33 cellular contexts compared by ENCODE assay signal in genomic region chr17:83150369-83151055, GRCh38.
DNase-seq lines count a peak whose midpoint lies in the region; TF ChIP-seq lines count a peak whose summit lies in the region.
"Had no signal": no experiment of that assay in that cellular context is flagged by ENCODE, and none has a peak within 500 bp of the region (broad histone marks: within the 10 kb centered on the region; RNA-seq: fewer than 3 reads in every experiment).

No MANE protein-coding gene starts in this region.

- no peaks in the 10 kb centered on the region for H4K20me1 ChIP-seq in mammary epithelial cell (ENCODE audit: insufficient read depth, low read length)

- no peak overlapping the region for H2BK12ac ChIP-seq in mesenchymal stem cell (ENCODE audit: low read length in 2 of 2)

- in situ Hi-C loops in mammary epithelial cell (cut with MboI; ENCODE audit: low sequenced_read_pairs in 2 of 2): no loop called here

- BruUV-seq in mammary epithelial cell (replicated peaks; lab: Mats Ljungman, UMichigan): no TSS peak

- WGBS in mammary epithelial cell (ENCODE audit: low coverage, missing lambda C conversion rate): 90% methylated on average over 10 of the region's 10 CpGs
- 80% methylated on average over 6 of the region's 10 CpGs for WGBS in mesenchymal stem cell

- no peaks in the 10 kb centered on the region for H3K79me2 ChIP-seq in mammary epithelial cell (ENCODE audit: insufficient read depth, low read length)

- H3K36me3 Mint-ChIP-seq in chondrocyte (ENCODE audit: low read depth) (no peaks in the 10 kb centered on the region), type B pancreatic cell (no peaks in the 10 kb centered on the region)
- H3K36me3 Mint-ChIP-seq: activated naive CD8-positive, alpha-beta T cell treated with anti-CD3 and anti-CD28 coated beads, Interleukin-2, amount 10 ng/mL, durations not matched to agents 7 days and 5 days; naive thymus-derived CD8-positive, alpha-beta T cell; WTC11 had no signal

- TF ChIP-seq POLR2A in breast epithelium (IDR thresholded peaks at IDR 0.05) (no peak), vagina (IDR thresholded peaks at IDR 0.05) (no peak)

- H3K9ac ChIP-seq in mammary epithelial cell (ENCODE audit: insufficient read depth, low read length) (no peak overlapping the region), mesenchymal stem cell (ENCODE audit: low read length) (no peak overlapping the region)
- H3K9ac ChIP-seq: SK-N-SH had no signal

- intact Hi-C loops in breast epithelium (cut with DNase I; ENCODE audit: low total_unique reads): no loop called here
- intact Hi-C loops in mammary epithelial cell (cut with micrococcal nuclease): no loop called here
- intact Hi-C loops in vagina (cut with DNase I): no loop called here

- no peak overlapping the region for H4K8ac ChIP-seq in mesenchymal stem cell (ENCODE audit: low read length)

- no peaks in the 10 kb centered on the region for H3K4me1 ChIP-seq in breast epithelium
- no peaks in the 10 kb centered on the region for H3K4me1 ChIP-seq in mammary epithelial cell (ENCODE audit: insufficient read depth, low read length)
- H3K4me1 ChIP-seq in mesenchymal stem cell (ENCODE audit: control insufficient read depth, insufficient read depth, low read depth, low read length): peaks cover 54% of the 10 kb centered on the region
- H3K4me1 ChIP-seq in vagina: peaks cover 15% of the 10 kb centered on the region
- H3K4me1 ChIP-seq: ascending aorta had no signal

- no peaks in the 10 kb centered on the region for H3K79me1 ChIP-seq in mesenchymal stem cell (replicated peaks; ENCODE audit: low read length, poor library complexity, severe bottlenecking)

- no peak overlapping the region for H3K14ac ChIP-seq in mesenchymal stem cell (ENCODE audit: low read length in 2 of 2)

- H2BK120ac ChIP-seq in mesenchymal stem cell (ENCODE audit: low read depth, low read length): no peak overlapping the region

- no peak overlapping the region for H2AFZ ChIP-seq in mammary epithelial cell (ENCODE audit: low read depth, low read length)
- H2AFZ ChIP-seq in mesenchymal stem cell (ENCODE audit: low read depth, low read length): no peak overlapping the region

- peaks cover 39% of the 10 kb centered on the region for H3K4me1 Mint-ChIP-seq in chondrocyte (ENCODE audit: low read depth)
- peaks cover 21% of the 10 kb centered on the region for H3K4me1 Mint-ChIP-seq in type B pancreatic cell (ENCODE audit: unreplicated experiment)

- H3K27me3 Mint-ChIP-seq in chondrocyte (ENCODE audit: low read depth): no peaks in the 10 kb centered on the region
- peaks cover 12% of the 10 kb centered on the region for H3K27me3 Mint-ChIP-seq in type B pancreatic cell

- no peak overlapping the region for H3K23ac ChIP-seq in mesenchymal stem cell (ENCODE audit: low read length in 2 of 2)

- H3K9me3 ChIP-seq in breast epithelium (no peaks in the 10 kb centered on the region), mammary epithelial cell (replicated peaks; ENCODE audit: insufficient read depth, low read length) (no peaks in the 10 kb centered on the region), mesenchymal stem cell (ENCODE audit: control insufficient read depth, low read length) (no peaks in the 10 kb centered on the region), vagina (no peaks in the 10 kb centered on the region)
- H3K9me3 ChIP-seq: ascending aorta, lower lobe of right lung, SK-N-SH, transverse colon had no signal

- no peak overlapping the region for H4K91ac ChIP-seq in mesenchymal stem cell (ENCODE audit: low read length)

- H3K4me2 ChIP-seq in mammary epithelial cell (ENCODE audit: insufficient read depth, low read depth, low read length) (no peak overlapping the region), mesenchymal stem cell (ENCODE audit: low read length, poor library complexity, severe bottlenecking) (no peak overlapping the region)
- H3K4me2 ChIP-seq: SK-N-SH had no signal

- no peak overlapping the region for H3K18ac ChIP-seq in mesenchymal stem cell (ENCODE audit: low read depth in 1 of 2, low read length in 2 of 2)

- CTCF ChIA-PET in mammary epithelial cell (lab: Charles Lee; ENCODE audit: low non-redundant PET): no interaction called here

- H3K27ac Mint-ChIP-seq in chondrocyte (ENCODE audit: unreplicated experiment): no peak overlapping the region
- peak overlapping the region; percentile 50 for H3K27ac Mint-ChIP-seq in type B pancreatic cell
- H3K27ac Mint-ChIP-seq: activated CD8-positive, alpha-beta memory T cell treated with anti-CD3 and anti-CD28 coated beads, Interleukin-2, amount 10 ng/mL, durations not matched to agents 7 days and 5 days; activated naive CD8-positive, alpha-beta T cell treated with anti-CD3 and anti-CD28 coated beads, Interleukin-2, amount 10 ng/mL, durations not matched to agents 7 days and 5 days; CD4-positive, alpha-beta T cell had no signal

- DNase-seq in breast epithelium (ENCODE audit: low spot score in 2 of 2) (peak; percentile 8 to 27), mammary epithelial cell (no peak), chondrocyte (ENCODE audit: low spot score) (peak; percentile 34), mesenchymal stem cell (no peak), type B pancreatic cell (ENCODE audit: extremely low spot score, unreplicated experiment) (no peak), vagina (ENCODE audit: extremely low spot score in 2 of 2) (no peak), NCI-H1694 (lab: John Stamatoyannopoulos, UW) (no peak), NCI-H146 (lab: John Stamatoyannopoulos, UW) (no peak)
- DNase-seq: activated CD4-positive, alpha-beta T cell treated with anti-CD3 and anti-CD28 coated beads, Interleukin-2, amount 50 U/mL, for 1 hour; activated CD8-positive, alpha-beta memory T cell treated with anti-CD3 and anti-CD28 coated beads, Interleukin-2, amount 10 ng/mL, durations not matched to agents 7 days and 5 days; activated gamma-delta T cell treated with Interleukin-2 at 50 U/mL for 16 hours; activated naive CD8-positive, alpha-beta T cell treated with anti-CD3 and anti-CD28 coated beads, Interleukin-2, amount 10 ng/mL, durations not matched to agents 7 days and 5 days; activated T-cell treated with anti-CD3 and anti-CD28 coated beads, Interleukin-2, amount 50 U/mL, for 4 hours; caudate nucleus; CD4-positive, alpha-beta T cell; dermis blood vessel endothelial cell; kidney glomerular epithelial cell; lower lobe of right lung; MM.1S; naive thymus-derived CD8-positive, alpha-beta T cell; NCI-H2081; NCI-H2227 treated with DMSO at 0.1 percent for 48 hours; NCI-H526 treated with DMSO at 0.1 percent for 48 hours; NK-92 treated with Interleukin-12 subunit alpha and Interleukin-12 subunit beta, amount 100 ng/mL, for 24 hours; occipital lobe; PC-3; stimulated activated CD4-positive, alpha-beta T cell treated with anti-CD3 and anti-CD28 coated beads, Interleukin-2, amount 100 ng/mL, for 24 hours; transverse colon had no signal

- H3K9me3 Mint-ChIP-seq in chondrocyte (ENCODE audit: low read depth) (no peaks in the 10 kb centered on the region), type B pancreatic cell (peaks cover 3% of the 10 kb centered on the region)
- H3K9me3 Mint-ChIP-seq: activated naive CD8-positive, alpha-beta T cell treated with anti-CD3 and anti-CD28 coated beads, Interleukin-2, amount 10 ng/mL, durations not matched to agents 7 days and 5 days; activated T-cell treated with anti-CD3 and anti-CD28 coated beads, Interleukin-2, amount 50 U/mL, for 4 hours; CD4-positive, alpha-beta T cell; naive thymus-derived CD8-positive, alpha-beta T cell had no signal

- H3K27ac ChIP-seq in breast epithelium (no peak overlapping the region), mammary epithelial cell (ENCODE audit: insufficient read depth, low read depth, low read length) (no peak overlapping the region), mesenchymal stem cell (ENCODE audit: low read length, poor library complexity, severe bottlenecking) (peak overlapping the region; percentile 80), vagina (no peak overlapping the region)
- H3K27ac ChIP-seq: ascending aorta, lower lobe of right lung had no signal

- no peak overlapping the region for H3K4me3 ChIP-seq in breast epithelium
- H3K4me3 ChIP-seq in mammary epithelial cell (replicated peaks in 1 of 3; ENCODE audit: insufficient read depth in 1 of 3, low read depth in 2 of 3, low read length in 3 of 3): no peak overlapping the region
- no peak overlapping the region for H3K4me3 ChIP-seq in mesenchymal stem cell (ENCODE audit: insufficient read depth in 1 of 2, low read depth in 1 of 2, low read length in 2 of 2)
- no peak overlapping the region for H3K4me3 ChIP-seq in vagina
- H3K4me3 ChIP-seq: ascending aorta, GM12878, lower lobe of right lung, skin epidermis, transverse colon had no signal

- no peak overlapping the region for H2BK5ac ChIP-seq in mesenchymal stem cell (ENCODE audit: low read depth, low read length, poor library complexity, severe bottlenecking)

- H3K4me3 Mint-ChIP-seq in chondrocyte (ENCODE audit: unreplicated experiment): no peak overlapping the region
- H3K4me3 Mint-ChIP-seq in type B pancreatic cell: no peak overlapping the region
- H3K4me3 Mint-ChIP-seq: activated CD8-positive, alpha-beta memory T cell treated with anti-CD3 and anti-CD28 coated beads, Interleukin-2, amount 10 ng/mL, durations not matched to agents 7 days and 5 days; activated naive CD8-positive, alpha-beta T cell treated with anti-CD3 and anti-CD28 coated beads, Interleukin-2, amount 10 ng/mL, durations not matched to agents 7 days and 5 days; activated T-cell treated with anti-CD3 and anti-CD28 coated beads, Interleukin-2, amount 50 U/mL, for 4 hours; CD4-positive, alpha-beta T cell; naive thymus-derived CD8-positive, alpha-beta T cell; WTC11 had no signal

- no peak overlapping the region for H3K4ac ChIP-seq in mesenchymal stem cell (ENCODE audit: low read depth in 1 of 2, low read length in 2 of 2)

- H3K36me3 ChIP-seq in breast epithelium: no peaks in the 10 kb centered on the region
- no peaks in the 10 kb centered on the region for H3K36me3 ChIP-seq in mammary epithelial cell (ENCODE audit: insufficient read depth, low read length)
- H3K36me3 ChIP-seq in mesenchymal stem cell (ENCODE audit: control insufficient read depth in 1 of 2, insufficient read depth in 2 of 2, low read depth in 1 of 2, low read length in 2 of 2): no peaks in the 10 kb centered on the region
- H3K36me3 ChIP-seq in vagina: no peaks in the 10 kb centered on the region
- H3K36me3 ChIP-seq: ascending aorta, lower lobe of right lung, transverse colon had no signal

- peak overlapping the region; percentile 86 for H2AK5ac ChIP-seq in mesenchymal stem cell (ENCODE audit: low read length, severe bottlenecking)

- H2BK15ac ChIP-seq in mesenchymal stem cell (ENCODE audit: low read depth, poor library complexity, severe bottlenecking): no peak overlapping the region

- TF ChIP-seq CTCF in breast epithelium (IDR thresholded peaks at IDR 0.05): no peak
- TF ChIP-seq CTCF in mammary epithelial cell (conservative IDR thresholded peaks at IDR 0.05 in 1 of 2, IDR thresholded peaks at IDR 0.05 in 1 of 2; ENCODE audit: extremely low read depth in 1 of 2, insufficient read depth in 1 of 2, low read depth in 1 of 2, low read length in 2 of 2): no peak
- no peak for TF ChIP-seq CTCF in chondrocyte (IDR thresholded peaks at IDR 0.05)
- no peak for TF ChIP-seq CTCF in type B pancreatic cell (conservative IDR thresholded peaks at IDR 0.05)
- TF ChIP-seq CTCF in vagina (IDR thresholded peaks at IDR 0.05): no peak

- H3K27me3 ChIP-seq in breast epithelium (no peaks in the 10 kb centered on the region), mammary epithelial cell (ENCODE audit: insufficient read depth, low read length) (peaks cover 2% of the 10 kb centered on the region), mesenchymal stem cell (ENCODE audit: control insufficient read depth in 1 of 2, insufficient read depth in 1 of 2, low read length in 2 of 2) (no peaks in the 10 kb centered on the region), vagina (no peaks in the 10 kb centered on the region)
- H3K27me3 ChIP-seq: ascending aorta, transverse colon had no signal

- dilution Hi-C loops in mammary epithelial cell (cut with HindIII; ENCODE audit: low sequenced_read_pairs): no loop called here

Comparison
In these comparisons a context has a peak if more than half of its experiments do, and no peak if none do; other contexts are left out.
1. DNase-seq: peak in breast epithelium (2 of 2) and chondrocyte (single experiment); none in mammary epithelial cell (single experiment), mesenchymal stem cell (single experiment), type B pancreatic cell (single experiment), vagina (0 of 2), NCI-H1694 (single experiment) and NCI-H146 (single experiment).